18 cellular contexts compared by ENCODE assay signal in genomic region chr13:36904219-36904618, GRCh38. TPM values are rescaled to one million over a fixed set of nuclear protein-coding genes. Genes with fewer than 3 reads are reported as not detected.
DNase-seq lines count a peak whose midpoint lies in the region; ATAC-seq lines count a peak whose summit lies in the region.
"Had no signal": no experiment of that assay in that cellular context is flagged by ENCODE, and none has a peak within 500 bp of the region (broad histone marks: within the 10 kb centered on the region; RNA-seq: fewer than 3 reads in every experiment).

No MANE protein-coding gene starts in this region.

- no peak overlapping the region for H3K4me3 ChIP-seq in naive thymus-derived CD4-positive, alpha-beta T cell (ENCODE audit: low read length)
- H3K4me3 ChIP-seq: adrenal gland had no signal

- no peak overlapping the region for H3K27ac Mint-ChIP-seq in naive thymus-derived CD4-positive, alpha-beta T cell
- H3K27ac Mint-ChIP-seq: activated CD4-positive, alpha-beta T cell treated with anti-CD3 and anti-CD28 coated beads, Interleukin-2, amount 10 ng/mL, durations not matched to agents 24 days and 14 days; activated T-cell treated with anti-CD3 and anti-CD28 coated beads, Interleukin-2, amount 50 U/mL, for 72 hours; H9; memory B cell; stimulated activated memory B cell treated with anti-CD40 and anti-IgM and Interleukin-4, amounts not matched to agents 10 μg/mL and 1 μg/mL and 100 μg/mL, for 72 hours; T-helper 17 cell had no signal

- intact Hi-C loops in naive thymus-derived CD4-positive, alpha-beta T cell (cut with micrococcal nuclease), result no loop called here

- H3K4me3 Mint-ChIP-seq in naive thymus-derived CD4-positive, alpha-beta T cell, result no peak overlapping the region
- H3K4me3 Mint-ChIP-seq: activated CD4-positive, alpha-beta T cell treated with anti-CD3 and anti-CD28 coated beads, Interleukin-2, amount 10 ng/mL, durations not matched to agents 24 days and 14 days; activated T-cell treated with anti-CD3 and anti-CD28 coated beads, Interleukin-2, amount 50 U/mL, for 72 hours; H9; memory B cell; stimulated activated memory B cell treated with anti-CD40 and anti-IgM and Interleukin-4, amounts not matched to agents 10 μg/mL and 1 μg/mL and 100 μg/mL, for 72 hours; T-helper 17 cell had no signal

- peaks cover 18 to 39% (median 30%) of the 10 kb centered on the region in 5 donors for H3K27me3 Mint-ChIP-seq in naive thymus-derived CD4-positive, alpha-beta T cell

- no peaks in the 10 kb centered on the region for H3K9me3 Mint-ChIP-seq in naive thymus-derived CD4-positive, alpha-beta T cell
- H3K9me3 Mint-ChIP-seq: activated T-cell treated with anti-CD3 and anti-CD28 coated beads, Interleukin-2, amount 50 U/mL, for 72 hours; H9; memory B cell; stimulated activated memory B cell treated with anti-CD40 and anti-IgM and Interleukin-4, amounts not matched to agents 10 μg/mL and 1 μg/mL and 100 μg/mL, for 72 hours had no signal

- no peaks in the 10 kb centered on the region for H3K36me3 ChIP-seq in naive thymus-derived CD4-positive, alpha-beta T cell (ENCODE audit: control insufficient read depth in 2 of 3, insufficient read depth in 3 of 3, low read length in 3 of 3)
- H3K36me3 ChIP-seq: adrenal gland had no signal

- POLR2A ChIA-PET in naive thymus-derived CD4-positive, alpha-beta T cell (lab: Charles Lee), result no interaction called here

- no peaks in the 10 kb centered on the region for H3K4me1 ChIP-seq in naive thymus-derived CD4-positive, alpha-beta T cell (ENCODE audit: control insufficient read depth in 2 of 2, insufficient read depth in 2 of 2, low read length in 2 of 2)
- H3K4me1 ChIP-seq: adrenal gland had no signal

- H3K27me3 ChIP-seq in naive thymus-derived CD4-positive, alpha-beta T cell (ENCODE audit: control insufficient read depth in 2 of 2, insufficient read depth in 2 of 2, low read length in 2 of 2), result no peaks in the 10 kb centered on the region
- H3K27me3 ChIP-seq: adrenal gland had no signal

- peak; percentile 98 for DNase-seq in DMS153 treated with DMSO at 0.1 percent for 48 hours (lab: John Stamatoyannopoulos, UW; ENCODE audit: unreplicated experiment)
- DNase-seq in NCI-H1930 (lab: John Stamatoyannopoulos, UW), result peak; percentile 99
- peak; percentile 94 to 96 for DNase-seq in NCI-H524 (lab: John Stamatoyannopoulos, UW)
- peak; percentile 33 for DNase-seq in left kidney (ENCODE audit: low read depth, low spot score)
- DNase-seq in naive thymus-derived CD4-positive, alpha-beta T cell, result no peak
- no peak for DNase-seq in putamen (ENCODE audit: low spot score)
- no peak for DNase-seq in A172 (ENCODE audit: low spot score)
- DNase-seq in NOMO-1 treated with DMSO at 0.1 percent for 48 hours (lab: John Stamatoyannopoulos, UW; ENCODE audit: unreplicated experiment), result no peak
- DNase-seq: activated CD4-positive, alpha-beta T cell treated with anti-CD3 and anti-CD28 coated beads, Interleukin-2, amount 10 ng/mL, durations not matched to agents 24 days and 14 days; activated T-cell treated with anti-CD3 and anti-CD28 coated beads, Interleukin-2, amount 50 U/mL, for 72 hours; adrenal gland; foreskin fibroblast; H9; NCI-H226; nucleus accumbens; T-helper 17 cell had no signal

- CTCF ChIA-PET in naive thymus-derived CD4-positive, alpha-beta T cell (lab: Charles Lee), result no interaction called here

- ATAC-seq in naive thymus-derived CD4-positive, alpha-beta T cell, result no peak
- ATAC-seq: activated T-cell treated with anti-CD3 and anti-CD28 coated beads, Interleukin-2, amount 50 U/mL, for 72 hours; stimulated activated memory B cell treated with anti-CD40 and anti-IgM and Interleukin-4, amounts not matched to agents 10 μg/mL and 1 μg/mL and 100 μg/mL, for 72 hours; T-helper 17 cell had no signal

- no peaks in the 10 kb centered on the region for H3K36me3 Mint-ChIP-seq in naive thymus-derived CD4-positive, alpha-beta T cell
- H3K36me3 Mint-ChIP-seq: memory B cell; stimulated activated memory B cell treated with anti-CD40 and anti-IgM and Interleukin-4, amounts not matched to agents 10 μg/mL and 1 μg/mL and 100 μg/mL, for 72 hours had no signal

- H3K4me1 Mint-ChIP-seq in naive thymus-derived CD4-positive, alpha-beta T cell, result no peaks in the 10 kb centered on the region
- H3K4me1 Mint-ChIP-seq: activated CD4-positive, alpha-beta T cell treated with anti-CD3 and anti-CD28 coated beads, Interleukin-2, amount 10 ng/mL, durations not matched to agents 24 days and 14 days; memory B cell; stimulated activated memory B cell treated with anti-CD40 and anti-IgM and Interleukin-4, amounts not matched to agents 10 μg/mL and 1 μg/mL and 100 μg/mL, for 72 hours; T-helper 17 cell had no signal

- no peak overlapping the region for H3K27ac ChIP-seq in naive thymus-derived CD4-positive, alpha-beta T cell (ENCODE audit: low read depth, low read length)
- H3K27ac ChIP-seq: adrenal gland had no signal

- H3K9me3 ChIP-seq in naive thymus-derived CD4-positive, alpha-beta T cell (ENCODE audit: control insufficient read depth in 2 of 3, low read length in 3 of 3), result no peaks in the 10 kb centered on the region
- H3K9me3 ChIP-seq: adrenal gland had no signal

RNA-seq across cellular contexts. Expression of gene SMAD9, which starts 15.8 kb away (rescaled TPM):
- total RNA-seq in naive thymus-derived CD4-positive, alpha-beta T cell, result not detected
- under 1 TPM; 0.02 to 0.05 TPM for polyA plus RNA-seq in naive thymus-derived CD4-positive, alpha-beta T cell
- 2.1 and 5.2 TPM in 2 replicates for total RNA-seq in A172 (2014; rRNA removed; shearing (Covaris generic))
- total RNA-seq: activated T-cell treated with anti-CD3 and anti-CD28 coated beads, Interleukin-2, amount 50 U/mL, for 72 hours; T-helper 17 cell had no signal

Comparison
In these comparisons a context has a peak if more than half of its experiments do, and no peak if none do; other contexts are left out.
1. DNase-seq: peak in DMS153 treated with DMSO at 0.1 percent for 48 hours (single experiment), NCI-H1930 (2 of 2), NCI-H524 (2 of 2) and left kidney (single experiment); none in naive thymus-derived CD4-positive, alpha-beta T cell (0 of 9), putamen (single experiment), A172 (single experiment) and NOMO-1 treated with DMSO at 0.1 percent for 48 hours (single experiment).